Comparison of ENCODE assay signal across 21 cellular contexts in genomic region chr6:142786476-142786875, GRCh38.
DNase-seq lines count a peak whose midpoint lies in the region; ATAC-seq and TF ChIP-seq lines count a peak whose summit lies in the region.
"Had no signal": no experiment of that assay in that cellular context is flagged by ENCODE, and none has a peak within 500 bp of the region (broad histone marks: within the 10 kb centered on the region; RNA-seq: fewer than 3 reads in every experiment).

No MANE protein-coding gene starts in this region.

- H3K4me3 Mint-ChIP-seq in CD4-positive, alpha-beta T cell = no peak overlapping the region
- H3K4me3 Mint-ChIP-seq in activated naive CD8-positive, alpha-beta T cell treated with anti-CD3 and anti-CD28 coated beads for 36 hours = no peak overlapping the region
- H3K4me3 Mint-ChIP-seq: effector memory CD8-positive, alpha-beta T cell; immature natural killer cell had no signal

- TF ChIP-seq CTCF in CD4-positive, alpha-beta T cell (IDR thresholded peaks at IDR 0.05) = no peak

- no peak overlapping the region for H3K4me3 ChIP-seq in mesenchymal stem cell (ENCODE audit: insufficient read depth in 1 of 2, low read depth in 1 of 2, low read length in 2 of 2)
- H3K4me3 ChIP-seq: ascending aorta, mucosa of descending colon, psoas muscle, smooth muscle cell had no signal

- no peak overlapping the region for H2BK120ac ChIP-seq in mesenchymal stem cell (ENCODE audit: low read depth, low read length)

- H3K4ac ChIP-seq in mesenchymal stem cell (ENCODE audit: low read depth in 1 of 2, low read length in 2 of 2) = no peak overlapping the region

- no peak overlapping the region for H3K18ac ChIP-seq in mesenchymal stem cell (ENCODE audit: low read depth in 1 of 2, low read length in 2 of 2)

- H3K79me1 ChIP-seq in mesenchymal stem cell (replicated peaks; ENCODE audit: low read length, poor library complexity, severe bottlenecking) = peaks cover 1% of the 10 kb centered on the region

- H3K36me3 ChIP-seq in mesenchymal stem cell (ENCODE audit: control insufficient read depth in 1 of 2, insufficient read depth in 2 of 2, low read depth in 1 of 2, low read length in 2 of 2) = no peaks in the 10 kb centered on the region
- H3K36me3 ChIP-seq: ascending aorta had no signal

- no peak for DNase-seq in CD4-positive, alpha-beta T cell
- DNase-seq in EL (peak; percentile 28), mesenchymal stem cell (no peak), T1000 (lab: John Stamatoyannopoulos, UW) (no peak), NCI-H2171 treated with DMSO at 0.1 percent for 48 hours (lab: John Stamatoyannopoulos, UW) (no peak)
- no peak for DNase-seq in activated naive CD8-positive, alpha-beta T cell treated with anti-CD3 and anti-CD28 coated beads for 36 hours
- DNase-seq: activated gamma-delta T cell; AML-193; effector memory CD8-positive, alpha-beta T cell; immature natural killer cell; left ventricle myocardium superior; MM.1S; mucosa of descending colon; NCI-H1436; NCI-H526 treated with DMSO at 0.1 percent for 48 hours; psoas muscle; stimulated activated CD4-positive, alpha-beta T cell treated with anti-CD3 and anti-CD28 coated beads, Interleukin-4, amount 100 ng/mL, for 1 hour; SW 1271 had no signal

- no peak overlapping the region for H3K27ac ChIP-seq in CD4-positive, alpha-beta T cell (ENCODE audit: low read depth, low read length)
- H3K27ac ChIP-seq in mesenchymal stem cell (ENCODE audit: low read length, poor library complexity, severe bottlenecking) = no peak overlapping the region
- H3K27ac ChIP-seq: ascending aorta, psoas muscle had no signal

- no peak overlapping the region for H2AK5ac ChIP-seq in mesenchymal stem cell (ENCODE audit: low read length, severe bottlenecking)

- no peak overlapping the region for H2AFZ ChIP-seq in mesenchymal stem cell (ENCODE audit: low read depth, low read length)

- CTCF ChIA-PET in CD4-positive, alpha-beta T cell (lab: Charles Lee) = interaction anchor here (1.3 kb wide), 1 partner anchor 10 kb away, joined by 3 read pairs; no protein-coding TSS in a partner anchor

- POLR2A ChIA-PET in CD4-positive, alpha-beta T cell (lab: Charles Lee) = no interaction called here

- no peaks in the 10 kb centered on the region for H3K27me3 ChIP-seq in CD4-positive, alpha-beta T cell (ENCODE audit: control insufficient read depth, insufficient read depth, low read length)
- H3K27me3 ChIP-seq in mesenchymal stem cell (ENCODE audit: control insufficient read depth in 1 of 2, insufficient read depth in 1 of 2, low read length in 2 of 2) = no peaks in the 10 kb centered on the region
- H3K27me3 ChIP-seq: ascending aorta had no signal

- no peaks in the 10 kb centered on the region for H3K9me3 Mint-ChIP-seq in CD4-positive, alpha-beta T cell
- H3K9me3 Mint-ChIP-seq in activated naive CD8-positive, alpha-beta T cell treated with anti-CD3 and anti-CD28 coated beads for 36 hours = peaks cover 4% of the 10 kb centered on the region
- H3K9me3 Mint-ChIP-seq: effector memory CD8-positive, alpha-beta T cell; immature natural killer cell had no signal

- H3K27me3 Mint-ChIP-seq in CD4-positive, alpha-beta T cell = no peaks in the 10 kb centered on the region
- H3K27me3 Mint-ChIP-seq in activated naive CD8-positive, alpha-beta T cell treated with anti-CD3 and anti-CD28 coated beads for 36 hours = no peaks in the 10 kb centered on the region
- H3K27me3 Mint-ChIP-seq: effector memory CD8-positive, alpha-beta T cell had no signal

- H3K9me3 ChIP-seq in CD4-positive, alpha-beta T cell (ENCODE audit: control insufficient read depth, low read length) = no peaks in the 10 kb centered on the region
- H3K9me3 ChIP-seq in mesenchymal stem cell (ENCODE audit: control insufficient read depth, low read length) = no peaks in the 10 kb centered on the region
- H3K9me3 ChIP-seq: ascending aorta, mucosa of descending colon, psoas muscle had no signal

- H3K23ac ChIP-seq in mesenchymal stem cell (ENCODE audit: low read length in 2 of 2) = no peak overlapping the region

- peaks cover 42% of the 10 kb centered on the region for H3K36me3 Mint-ChIP-seq in CD4-positive, alpha-beta T cell (ENCODE audit: low read depth)
- peaks cover 56% of the 10 kb centered on the region for H3K36me3 Mint-ChIP-seq in activated naive CD8-positive, alpha-beta T cell treated with anti-CD3 and anti-CD28 coated beads for 36 hours

- no peak overlapping the region for H2BK12ac ChIP-seq in mesenchymal stem cell (ENCODE audit: low read length in 2 of 2)

- H4K8ac ChIP-seq in mesenchymal stem cell (ENCODE audit: low read length) = no peak overlapping the region

- H3K4me1 ChIP-seq in mesenchymal stem cell (ENCODE audit: control insufficient read depth, insufficient read depth, low read depth, low read length) = no peaks in the 10 kb centered on the region

- no peak overlapping the region for H3K14ac ChIP-seq in mesenchymal stem cell (ENCODE audit: low read length in 2 of 2)

- H4K91ac ChIP-seq in mesenchymal stem cell (ENCODE audit: low read length) = no peak overlapping the region

- H3K9ac ChIP-seq in mesenchymal stem cell (ENCODE audit: low read length) = peak overlapping the region; percentile 12

- peak overlapping the region; percentile 54 for H3K27ac Mint-ChIP-seq in CD4-positive, alpha-beta T cell
- peak overlapping the region; percentile 88 for H3K27ac Mint-ChIP-seq in activated naive CD8-positive, alpha-beta T cell treated with anti-CD3 and anti-CD28 coated beads for 36 hours
- H3K27ac Mint-ChIP-seq: immature natural killer cell had no signal

- H2BK15ac ChIP-seq in mesenchymal stem cell (ENCODE audit: low read depth, poor library complexity, severe bottlenecking) = no peak overlapping the region

- no peak overlapping the region for H3K4me2 ChIP-seq in mesenchymal stem cell (ENCODE audit: low read length, poor library complexity, severe bottlenecking)
- H3K4me2 ChIP-seq: smooth muscle cell had no signal

- intact Hi-C loops in CD4-positive, alpha-beta T cell (cut with DNase I, micrococcal nuclease) = loop anchor here in 1 of 2 experiments (5.0 kb wide), 1 partner anchor 96 kb away; no protein-coding TSS in a partner anchor

- H2BK5ac ChIP-seq in mesenchymal stem cell (ENCODE audit: low read depth, low read length, poor library complexity, severe bottlenecking) = no peak overlapping the region

- H3K4me1 Mint-ChIP-seq in CD4-positive, alpha-beta T cell (ENCODE audit: low read depth) = peaks cover 77% of the 10 kb centered on the region
- peaks cover 66% of the 10 kb centered on the region for H3K4me1 Mint-ChIP-seq in activated naive CD8-positive, alpha-beta T cell treated with anti-CD3 and anti-CD28 coated beads for 36 hours

- no peak for ATAC-seq in CD4-positive, alpha-beta T cell (ENCODE audit: poor library complexity)
- ATAC-seq in HG03045 (IDR thresholded peaks at IDR 0.05; ENCODE audit: unreplicated experiment) = no peak
- ATAC-seq: effector memory CD8-positive, alpha-beta T cell; left ventricle myocardium superior; mucosa of descending colon; psoas muscle had no signal
